In the genomic region with DNA sequence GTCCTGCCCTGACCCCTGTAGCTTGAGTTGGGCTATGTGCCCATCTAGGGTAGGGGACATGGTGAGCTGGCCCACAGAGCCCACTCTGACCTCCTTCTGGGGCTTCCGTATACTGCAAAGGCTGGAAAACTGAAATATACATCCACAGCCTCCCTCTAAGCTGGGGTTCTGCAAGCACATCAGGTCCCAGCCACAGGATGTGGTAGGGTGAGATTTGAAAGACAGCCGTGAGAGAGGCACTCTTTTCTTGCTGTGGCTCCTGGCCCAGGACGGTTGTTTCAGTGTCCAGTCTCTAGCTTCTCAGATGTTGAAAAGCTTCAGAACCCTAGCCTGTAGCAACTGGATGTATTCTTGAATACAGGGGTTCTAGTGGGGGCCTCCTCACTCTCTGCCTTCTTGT, we compare ENCODE assay signal across 12 cellular contexts.
DNase-seq lines count a peak whose midpoint lies in the region; ATAC-seq and TF ChIP-seq lines count a peak whose summit lies in the region.
"Had no signal": no experiment of that assay in that cellular context is flagged by ENCODE, and none has a peak within 500 bp of the region (broad histone marks: within the 10 kb centered on the region; RNA-seq: fewer than 3 reads in every experiment).

No MANE protein-coding gene starts in this region.

- peaks cover 9% of the 10 kb centered on the region for H3K9me3 Mint-ChIP-seq in natural killer cell treated with Interleukin-12 subunit alpha and Interleukin-12 subunit beta and Interleukin-15 and Interleukin-18, amount 100 ng/mL, for 72 hours
- H3K9me3 Mint-ChIP-seq in activated T-helper 1 cell treated with anti-CD3 and anti-CD28 coated beads, Interleukin-12 subunit alpha, Interleukin-12 subunit beta, Interleukin-2, Interleukin-4 antibody, amounts not matched to agents 30 ng/mL and 10 ng/mL and 1 ng/mL, durations not matched to agents 14 hours and 24 hours and 36 hours, result peaks cover 17% of the 10 kb centered on the region

- no peak for TF ChIP-seq CTCF in KMS-11 (conservative IDR thresholded peaks at IDR 0.05; ENCODE audit: low read depth, low read length)

- peaks cover 10% of the 10 kb centered on the region for H3K36me3 Mint-ChIP-seq in natural killer cell treated with Interleukin-12 subunit alpha and Interleukin-12 subunit beta and Interleukin-15 and Interleukin-18, amount 100 ng/mL, for 72 hours
- no peaks in the 10 kb centered on the region for H3K36me3 Mint-ChIP-seq in activated T-helper 1 cell treated with anti-CD3 and anti-CD28 coated beads, Interleukin-12 subunit alpha, Interleukin-12 subunit beta, Interleukin-2, Interleukin-4 antibody, amounts not matched to agents 30 ng/mL and 10 ng/mL and 1 ng/mL, durations not matched to agents 14 hours and 24 hours and 36 hours (ENCODE audit: low read depth)

- no peak overlapping the region for H3K27ac Mint-ChIP-seq in natural killer cell treated with Interleukin-12 subunit alpha and Interleukin-12 subunit beta and Interleukin-15 and Interleukin-18, amount 100 ng/mL, for 72 hours
- no peak overlapping the region for H3K27ac Mint-ChIP-seq in activated T-helper 1 cell treated with anti-CD3 and anti-CD28 coated beads, Interleukin-12 subunit alpha, Interleukin-12 subunit beta, Interleukin-2, Interleukin-4 antibody, amounts not matched to agents 30 ng/mL and 10 ng/mL and 1 ng/mL, durations not matched to agents 14 hours and 24 hours and 36 hours
- H3K27ac Mint-ChIP-seq: activated T-cell treated with anti-CD3 and anti-CD28 coated beads, Interleukin-2, amount 50 U/mL, for 72 hours had no signal

- no peak for DNase-seq in natural killer cell treated with Interleukin-12 subunit alpha and Interleukin-12 subunit beta and Interleukin-15 and Interleukin-18, amount 100 ng/mL, for 72 hours (ENCODE audit: low spot score)
- DNase-seq in activated T-helper 1 cell treated with anti-CD3 and anti-CD28 coated beads, Interleukin-12 subunit alpha, Interleukin-12 subunit beta, Interleukin-2, Interleukin-4 antibody, amounts not matched to agents 30 ng/mL and 10 ng/mL and 1 ng/mL, durations not matched to agents 14 hours and 24 hours and 36 hours (ENCODE audit: low spot score), result no peak
- DNase-seq in cerebellar nuclear complex (lab: John Stamatoyannopoulos, UW), result no peak
- DNase-seq: activated T-cell treated with anti-CD3 and anti-CD28 coated beads, Interleukin-2, amount 50 U/mL, for 72 hours; brain microvascular endothelial cell; stimulated activated CD4-positive, alpha-beta T cell treated with anti-CD3 and anti-CD28 coated beads, Interleukin-4, amount 100 ng/mL, for 1 hour had no signal

- no peaks in the 10 kb centered on the region for H4K20me1 ChIP-seq in KMS-11 (ENCODE audit: insufficient read depth)

- H3K4me1 ChIP-seq in KMS-11 (ENCODE audit: low read depth, poor library complexity, severe bottlenecking), result peaks cover 52% of the 10 kb centered on the region

- H3K4me3 ChIP-seq in KMS-11 (IDR thresholded peaks at IDR 0.05; ENCODE audit: insufficient read depth, low read depth, low read length), result no peak overlapping the region

- H3K4me1 Mint-ChIP-seq in natural killer cell treated with Interleukin-12 subunit alpha and Interleukin-12 subunit beta and Interleukin-15 and Interleukin-18, amount 100 ng/mL, for 72 hours (ENCODE audit: low read depth in 2 of 2), result peaks cover 18 to 20% of the 10 kb centered on the region in 2 donors
- H3K4me1 Mint-ChIP-seq in activated T-helper 1 cell treated with anti-CD3 and anti-CD28 coated beads, Interleukin-12 subunit alpha, Interleukin-12 subunit beta, Interleukin-2, Interleukin-4 antibody, amounts not matched to agents 30 ng/mL and 10 ng/mL and 1 ng/mL, durations not matched to agents 14 hours and 24 hours and 36 hours (ENCODE audit: low read depth), result peaks cover 22% of the 10 kb centered on the region

- ATAC-seq in GM19035 (IDR thresholded peaks at IDR 0.05; ENCODE audit: unreplicated experiment) (peak; percentile 61), GM21786 (IDR thresholded peaks at IDR 0.05; ENCODE audit: unreplicated experiment) (peak; percentile 38), HG02571 (IDR thresholded peaks at IDR 0.05; ENCODE audit: unreplicated experiment) (no peak), GM18517 (IDR thresholded peaks at IDR 0.05; ENCODE audit: unreplicated experiment) (no peak)
- peak; percentile 50 to 60 for ATAC-seq in natural killer cell treated with Interleukin-12 subunit alpha and Interleukin-12 subunit beta and Interleukin-15 and Interleukin-18, amount 100 ng/mL, for 72 hours
- ATAC-seq: activated T-cell treated with anti-CD3 and anti-CD28 coated beads, Interleukin-2, amount 50 U/mL, for 72 hours had no signal

- no peaks in the 10 kb centered on the region for H3K79me2 ChIP-seq in KMS-11 (ENCODE audit: insufficient read depth, low read depth)

- H3K27me3 Mint-ChIP-seq in natural killer cell treated with Interleukin-12 subunit alpha and Interleukin-12 subunit beta and Interleukin-15 and Interleukin-18, amount 100 ng/mL, for 72 hours, result peaks cover 11 to 12% of the 10 kb centered on the region in 2 donors
- H3K27me3 Mint-ChIP-seq in activated T-helper 1 cell treated with anti-CD3 and anti-CD28 coated beads, Interleukin-12 subunit alpha, Interleukin-12 subunit beta, Interleukin-2, Interleukin-4 antibody, amounts not matched to agents 30 ng/mL and 10 ng/mL and 1 ng/mL, durations not matched to agents 14 hours and 24 hours and 36 hours (ENCODE audit: insufficient read depth), result peaks cover 41% of the 10 kb centered on the region

- peaks cover 15% of the 10 kb centered on the region; the same call in 1 of the 2 replicates for H3K27me3 ChIP-seq in KMS-11 (ENCODE audit: insufficient read depth, low read depth)
- H3K27me3 ChIP-seq: brain microvascular endothelial cell had no signal

- H2AFZ ChIP-seq in KMS-11 (ENCODE audit: low read depth), result peak overlapping the region; percentile 58

- H3K4me3 Mint-ChIP-seq in natural killer cell treated with Interleukin-12 subunit alpha and Interleukin-12 subunit beta and Interleukin-15 and Interleukin-18, amount 100 ng/mL, for 72 hours, result peak overlapping the region; percentile 66
- H3K4me3 Mint-ChIP-seq in activated T-helper 1 cell treated with anti-CD3 and anti-CD28 coated beads, Interleukin-12 subunit alpha, Interleukin-12 subunit beta, Interleukin-2, Interleukin-4 antibody, amounts not matched to agents 30 ng/mL and 10 ng/mL and 1 ng/mL, durations not matched to agents 14 hours and 24 hours and 36 hours, result no peak overlapping the region

- H3K27ac ChIP-seq in KMS-11, result peak overlapping the region; percentile 73
- H3K27ac ChIP-seq: brain microvascular endothelial cell, RWPE1 had no signal

- H3K9ac ChIP-seq in KMS-11, result peak overlapping the region; percentile 13; the same call in 1 of the 2 replicates

- peak overlapping the region; percentile 94 for H3K4me2 ChIP-seq in KMS-11

- H3K36me3 ChIP-seq in KMS-11 (ENCODE audit: insufficient read depth), result no peaks in the 10 kb centered on the region
- H3K36me3 ChIP-seq: brain microvascular endothelial cell had no signal

- intact Hi-C loops in activated T-helper 1 cell treated with anti-CD3 and anti-CD28 coated beads, Interleukin-12 subunit alpha, Interleukin-12 subunit beta, Interleukin-2, Interleukin-4 antibody, amounts not matched to agents 30 ng/mL and 10 ng/mL and 1 ng/mL, durations not matched to agents 14 hours and 24 hours and 36 hours (cut with micrococcal nuclease), result no loop called here

Comparison
In these comparisons a context has a peak if more than half of its experiments do, and no peak if none do; other contexts are left out.
1. ATAC-seq: peak in GM19035 (single experiment), GM21786 (single experiment) and natural killer cell treated with Interleukin-12 subunit alpha and Interleukin-12 subunit beta and Interleukin-15 and Interleukin-18, amount 100 ng/mL, for 72 hours (2 of 2); none in HG02571 (single experiment) and GM18517 (single experiment).